In the genomic region with DNA sequence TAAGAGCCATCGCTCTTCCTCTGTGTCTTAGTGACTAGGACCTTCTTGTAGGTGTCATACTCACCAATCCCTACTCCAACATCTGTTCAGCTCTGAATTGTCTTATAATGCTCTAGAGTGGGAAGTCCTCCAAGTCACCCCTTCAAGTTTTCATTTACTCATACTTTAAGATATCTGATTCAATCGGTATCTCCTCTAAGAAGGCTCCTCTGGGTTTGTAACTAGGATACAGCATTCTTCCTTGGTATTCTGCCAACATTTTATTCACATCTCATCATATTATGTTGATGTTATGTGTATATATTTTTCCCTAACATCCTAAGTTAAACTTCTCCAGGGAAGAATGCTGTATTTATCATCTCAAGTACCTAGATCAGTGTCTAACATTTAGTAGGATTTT, we compare ENCODE assay signal across 1 cellular context.
TF ChIP-seq lines count a peak whose summit lies in the region.

No MANE protein-coding gene starts in this region.

TF ChIP-seq in IMR-90, 13 proteins besides CTCF, POLR2A, EP300 and RAD21:
- TF ChIP-seq NFE2L2 (IDR thresholded peaks at IDR 0.05; ENCODE audit: low read depth, low read length) (no peak), CEBPB (IDR thresholded peaks at IDR 0.05; ENCODE audit: low read depth, low read length) (no peak), BHLHE40 (IDR thresholded peaks at IDR 0.05; ENCODE audit: low read depth, low read length) (no peak), RCOR1 (IDR thresholded peaks at IDR 0.05; ENCODE audit: insufficient replicate concordance, low read length) (no peak), SMC3 (IDR thresholded peaks at IDR 0.05; ENCODE audit: low read depth, low read length) (no peak), CHD1 (IDR thresholded peaks at IDR 0.05; ENCODE audit: low read depth, low read length) (no peak), MXI1 (IDR thresholded peaks at IDR 0.05; ENCODE audit: borderline replicate concordance, low read depth, low read length) (no peak), MAFK (IDR thresholded peaks at IDR 0.05; ENCODE audit: low read depth, low read length) (no peak)
